20 cellular contexts compared by ENCODE assay signal in the genomic region with DNA sequence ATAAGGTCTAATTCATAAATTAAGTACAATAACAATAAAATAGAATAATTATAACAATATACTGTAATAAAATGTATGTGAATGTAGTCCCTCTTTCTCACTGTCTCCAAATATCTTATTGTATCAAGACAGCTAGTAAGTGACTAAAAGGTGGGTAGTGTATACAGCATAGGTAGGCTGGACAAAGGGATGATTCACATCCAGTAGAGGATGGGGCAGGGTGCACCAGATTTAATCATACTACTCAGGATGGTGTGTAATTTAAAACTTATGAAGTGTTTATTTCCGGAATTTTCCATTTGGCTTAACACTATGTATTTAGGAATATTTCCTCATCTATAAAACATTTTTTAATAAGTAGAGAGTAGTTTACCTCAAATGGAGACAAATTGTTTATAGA.
DNase-seq lines count a peak whose midpoint lies in the region; ATAC-seq and TF ChIP-seq lines count a peak whose summit lies in the region.
"Had no signal": no experiment of that assay in that cellular context is flagged by ENCODE, and none has a peak within 500 bp of the region (broad histone marks: within the 10 kb centered on the region; RNA-seq: fewer than 3 reads in every experiment).

No MANE protein-coding gene starts in this region.

- H2AFZ ChIP-seq in PC-3 (ENCODE audit: low read length): no peak overlapping the region
- H2AFZ ChIP-seq in mammary epithelial cell (ENCODE audit: low read depth, low read length): no peak overlapping the region

- WGBS in mammary epithelial cell (ENCODE audit: low coverage, missing lambda C conversion rate): 71% methylated on average over 1 of the region's 1 CpG
- 76 to 82% methylated on average over 1 of the region's 1 CpG for WGBS in esophagus squamous epithelium, 2 donors

- POLR2A ChIA-PET in PC-3 (lab: Charles Lee; ENCODE audit: unreplicated experiment): no interaction called here

- BruUV-seq in PC-3 (replicated peaks; lab: Mats Ljungman, UMichigan) (no TSS peak), mammary epithelial cell (replicated peaks; lab: Mats Ljungman, UMichigan) (no TSS peak)

- H4K20me1 ChIP-seq in PC-3 (ENCODE audit: low read length): no peaks in the 10 kb centered on the region
- H4K20me1 ChIP-seq in mammary epithelial cell (ENCODE audit: insufficient read depth, low read length): no peaks in the 10 kb centered on the region
- H4K20me1 ChIP-seq: BLaER1 treated with 17β-estradiol and CSF1 and Interleukin-3, amounts not matched to agents 10 nM and 100 nM had no signal

- dilution Hi-C loops in mammary epithelial cell (cut with HindIII; ENCODE audit: low sequenced_read_pairs): no loop called here

- H3K27ac ChIP-seq in PC-3 (ENCODE audit: low read length) (peak overlapping the region; percentile 25; the same call in 1 of the 2 replicates), mammary epithelial cell (ENCODE audit: insufficient read depth, low read depth, low read length) (no peak overlapping the region), epithelial cell of prostate (no peak overlapping the region), esophagus squamous epithelium (no peak overlapping the region)
- H3K27ac ChIP-seq: A549; BLaER1 treated with 17β-estradiol and CSF1 and Interleukin-3, amounts not matched to agents 10 nM and 100 nM had no signal

- CTCF ChIA-PET in PC-3 (lab: Charles Lee) (no interaction called here), mammary epithelial cell (lab: Charles Lee; ENCODE audit: low non-redundant PET) (no interaction called here)

- TF ChIP-seq CTCF in PC-3 (conservative IDR thresholded peaks at IDR 0.05; ENCODE audit: low read depth, low read length): no peak
- TF ChIP-seq CTCF in mammary epithelial cell (conservative IDR thresholded peaks at IDR 0.05 in 1 of 2, IDR thresholded peaks at IDR 0.05 in 1 of 2; ENCODE audit: extremely low read depth in 1 of 2, insufficient read depth in 1 of 2, low read depth in 1 of 2, low read length in 2 of 2): no peak
- no peak for TF ChIP-seq CTCF in esophagus squamous epithelium (IDR thresholded peaks at IDR 0.05)

- H3K4me2 ChIP-seq in PC-3 (ENCODE audit: low read length) (no peak overlapping the region), mammary epithelial cell (ENCODE audit: insufficient read depth, low read depth, low read length) (no peak overlapping the region)
- H3K4me2 ChIP-seq: A549; BLaER1 treated with 17β-estradiol and CSF1 and Interleukin-3, amounts not matched to agents 10 nM and 100 nM had no signal

- H3K27me3 ChIP-seq in PC-3 (ENCODE audit: low read length): no peaks in the 10 kb centered on the region
- no peaks in the 10 kb centered on the region for H3K27me3 ChIP-seq in mammary epithelial cell (ENCODE audit: insufficient read depth, low read length)
- H3K27me3 ChIP-seq in esophagus squamous epithelium: no peaks in the 10 kb centered on the region
- H3K27me3 ChIP-seq: BE2C; BLaER1 treated with 17β-estradiol and CSF1 and Interleukin-3, amounts not matched to agents 10 nM and 100 nM had no signal

- H3K4me1 ChIP-seq in PC-3 (ENCODE audit: insufficient read depth, low read length): peaks cover 13% of the 10 kb centered on the region
- no peaks in the 10 kb centered on the region for H3K4me1 ChIP-seq in mammary epithelial cell (ENCODE audit: insufficient read depth, low read length)
- no peaks in the 10 kb centered on the region for H3K4me1 ChIP-seq in esophagus squamous epithelium
- H3K4me1 ChIP-seq: A549, BE2C had no signal

- H3K79me2 ChIP-seq in PC-3 (ENCODE audit: low read length): no peaks in the 10 kb centered on the region
- H3K79me2 ChIP-seq in mammary epithelial cell (ENCODE audit: insufficient read depth, low read length): no peaks in the 10 kb centered on the region

- no peaks in the 10 kb centered on the region for H3F3A ChIP-seq in PC-3 (ENCODE audit: low read length, unreplicated experiment)

- in situ Hi-C loops in mammary epithelial cell (cut with MboI; ENCODE audit: low sequenced_read_pairs in 2 of 2): no loop called here

- H3K9me2 ChIP-seq in PC-3 (replicated peaks; ENCODE audit: low read length): no peaks in the 10 kb centered on the region

- intact Hi-C loops in PC-3 (cut with micrococcal nuclease): loop anchor here (2.0 to 5.0 kb wide), 2 partner anchors 26 to 130 kb away; no protein-coding TSS in a partner anchor
- intact Hi-C loops in mammary epithelial cell (cut with micrococcal nuclease): no loop called here
- intact Hi-C loops in esophagus squamous epithelium (cut with DNase I): no loop called here

- peak; percentile 100 for ATAC-seq in PC-3
- ATAC-seq: A549 had no signal

- no peaks in the 10 kb centered on the region for H3K9me3 ChIP-seq in PC-3 (ENCODE audit: low read length)
- no peaks in the 10 kb centered on the region for H3K9me3 ChIP-seq in mammary epithelial cell (replicated peaks; ENCODE audit: insufficient read depth, low read length)
- H3K9me3 ChIP-seq in esophagus squamous epithelium: peaks cover 0 to 3% (median 3%) of the 10 kb centered on the region in 3 donors
- H3K9me3 ChIP-seq: A549, BE2C had no signal

- no peaks in the 10 kb centered on the region for H3K36me3 ChIP-seq in PC-3 (ENCODE audit: low read depth, low read length)
- H3K36me3 ChIP-seq in mammary epithelial cell (ENCODE audit: insufficient read depth, low read length): no peaks in the 10 kb centered on the region
- no peaks in the 10 kb centered on the region for H3K36me3 ChIP-seq in esophagus squamous epithelium
- H3K36me3 ChIP-seq: BE2C; BLaER1 treated with 17β-estradiol and CSF1 and Interleukin-3, amounts not matched to agents 10 nM and 100 nM had no signal

- H3K9ac ChIP-seq in PC-3 (ENCODE audit: low read length): no peak overlapping the region
- no peak overlapping the region for H3K9ac ChIP-seq in mammary epithelial cell (ENCODE audit: insufficient read depth, low read length)
- H3K9ac ChIP-seq: BLaER1 treated with 17β-estradiol and CSF1 and Interleukin-3, amounts not matched to agents 10 nM and 100 nM had no signal

- DNase-seq in HPDE6-E6E7 (ENCODE audit: extremely low spot score): peak; percentile 2
- peak; percentile 81 for DNase-seq in PC-3
- DNase-seq in mammary epithelial cell: peak; percentile 71
- peak; percentile 39 for DNase-seq in epithelial cell of prostate (ENCODE audit: low read depth, low spot score)
- no peak for DNase-seq in esophagus squamous epithelium (lab: John Stamatoyannopoulos, UW)
- DNase-seq in DMS 273 treated with DMSO at 0.1 percent for 48 hours (lab: John Stamatoyannopoulos, UW): no peak
- no peak for DNase-seq in NCI-H345 treated with DMSO at 0.1 percent for 48 hours (lab: John Stamatoyannopoulos, UW; ENCODE audit: unreplicated experiment)
- DNase-seq: 8988T; ACHN; AML-193; BE2C; CD4-positive, alpha-beta T cell; CD8-positive, alpha-beta memory T cell; DMS53; DND-41; GOT3; H7; HCEC 1CT had no signal

- no peak overlapping the region for H3K4me3 ChIP-seq in PC-3 (ENCODE audit: low read length)
- no peak overlapping the region for H3K4me3 ChIP-seq in mammary epithelial cell (replicated peaks in 1 of 3; ENCODE audit: insufficient read depth in 1 of 3, low read depth in 2 of 3, low read length in 3 of 3)
- H3K4me3 ChIP-seq in esophagus squamous epithelium: no peak overlapping the region
- H3K4me3 ChIP-seq: A549; BLaER1 treated with 17β-estradiol and CSF1 and Interleukin-3, amounts not matched to agents 10 nM and 100 nM had no signal

- no peak for TF ChIP-seq POLR2A in esophagus squamous epithelium (IDR thresholded peaks at IDR 0.05)

Comparison
In these comparisons a context has a peak if more than half of its experiments do, and no peak if none do; other contexts are left out.
1. DNase-seq: peak in HPDE6-E6E7 (single experiment), PC-3 (single experiment), mammary epithelial cell (single experiment) and epithelial cell of prostate (single experiment); none in esophagus squamous epithelium (single experiment), DMS 273 treated with DMSO at 0.1 percent for 48 hours (single experiment) and NCI-H345 treated with DMSO at 0.1 percent for 48 hours (single experiment).